9 cellular contexts compared by ENCODE assay signal in genomic region chr13:100852146-100852545, GRCh38.
"Had no signal": no experiment of that assay in that cellular context is flagged by ENCODE, and none has a peak within 500 bp of the region (broad histone marks: within the 10 kb centered on the region; RNA-seq: fewer than 3 reads in every experiment).

No MANE protein-coding gene starts in this region.

- ATAC-seq: HCT116, K562 had no signal

- DNase-seq: GOT3, H7, HFFc6, IMR-90, KG1 had no signal

- H3K36me3 ChIP-seq: HAP-1 had no signal

- H3K4me3 ChIP-seq: HAP-1, K562 had no signal

- H3K27ac Mint-ChIP-seq: HFFc6 had no signal

- H3K9me3 Mint-ChIP-seq: HFFc6 had no signal

- H3K9me3 ChIP-seq: HAP-1 had no signal

- H3K4me3 Mint-ChIP-seq: HFFc6 had no signal

- H3K27ac ChIP-seq: HL-60 had no signal
